Comparison of ENCODE assay signal across 15 cellular contexts in genomic region chr4:124997907-124998306, GRCh38.
"Had no signal": no experiment of that assay in that cellular context is flagged by ENCODE, and none has a peak within 500 bp of the region (broad histone marks: within the 10 kb centered on the region; RNA-seq: fewer than 3 reads in every experiment).

No MANE protein-coding gene starts in this region.

- ATAC-seq: naive thymus-derived CD4-positive, alpha-beta T cell had no signal

- H3K36me3 ChIP-seq: esophagus squamous epithelium, right atrium auricular region had no signal

- H3K27ac ChIP-seq: epithelial cell of prostate, esophagus squamous epithelium, hepatocyte, right atrium auricular region, transverse colon had no signal

- H3K4me3 ChIP-seq: esophagus squamous epithelium, hepatocyte, right atrium auricular region, smooth muscle cell, transverse colon had no signal

- DNase-seq: effector memory CD4-positive, alpha-beta T cell; esophagus squamous epithelium; foreskin fibroblast; head of caudate nucleus; kidney glomerular epithelial cell; naive thymus-derived CD4-positive, alpha-beta T cell; nephron progenitor cell; posterior cingulate gyrus; stimulated activated CD4-positive, alpha-beta T cell treated with anti-CD3 and anti-CD28 coated beads, Interleukin-2, amount 100 ng/mL, for 48 hours; stimulated activated naive CD4-positive, alpha-beta T cell treated with Interleukin-2 at 50 U/mL for 16 hours; transverse colon had no signal

- H3K9me3 ChIP-seq: esophagus squamous epithelium, right atrium auricular region, transverse colon had no signal

- H3K27me3 ChIP-seq: esophagus squamous epithelium, hepatocyte, right atrium auricular region, transverse colon had no signal

- H3K4me1 ChIP-seq: right atrium auricular region, transverse colon had no signal
